In the genomic region with DNA sequence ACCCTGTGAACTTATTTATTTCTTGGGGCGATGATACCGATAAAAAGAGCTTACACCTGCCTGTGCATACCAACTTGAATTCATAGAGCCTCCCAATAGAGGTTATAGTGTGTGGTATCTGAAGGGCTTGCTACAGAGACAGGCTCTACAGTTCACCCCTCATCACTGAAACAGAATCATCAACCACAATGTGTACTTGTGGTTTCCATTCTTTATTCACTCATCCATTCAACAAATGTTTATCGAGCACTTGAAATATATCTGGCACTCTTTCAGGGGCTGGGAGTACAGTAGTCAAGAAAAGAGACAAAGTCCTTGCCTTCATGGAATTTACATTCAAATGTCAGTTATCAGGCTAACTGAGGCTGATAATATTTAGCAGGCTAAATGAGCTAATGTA, we compare ENCODE assay signal across 1 cellular context.
TF ChIP-seq lines count a peak whose summit lies in the region.

No MANE protein-coding gene starts in this region.

TF ChIP-seq in HEK293, 187 proteins besides CTCF, POLR2A, EP300 and RAD21 (continued from another document):
- TF ChIP-seq, protein P1, sequence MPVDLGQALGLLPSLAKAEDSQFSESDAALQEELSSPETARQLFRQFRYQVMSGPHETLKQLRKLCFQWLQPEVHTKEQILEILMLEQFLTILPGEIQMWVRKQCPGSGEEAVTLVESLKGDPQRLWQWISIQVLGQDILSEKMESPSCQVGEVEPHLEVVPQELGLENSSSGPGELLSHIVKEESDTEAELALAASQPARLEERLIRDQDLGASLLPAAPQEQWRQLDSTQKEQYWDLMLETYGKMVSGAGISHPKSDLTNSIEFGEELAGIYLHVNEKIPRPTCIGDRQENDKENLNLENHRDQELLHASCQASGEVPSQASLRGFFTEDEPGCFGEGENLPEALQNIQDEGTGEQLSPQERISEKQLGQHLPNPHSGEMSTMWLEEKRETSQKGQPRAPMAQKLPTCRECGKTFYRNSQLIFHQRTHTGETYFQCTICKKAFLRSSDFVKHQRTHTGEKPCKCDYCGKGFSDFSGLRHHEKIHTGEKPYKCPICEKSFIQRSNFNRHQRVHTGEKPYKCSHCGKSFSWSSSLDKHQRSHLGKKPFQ (tag by site-specific recombination; IDR thresholded peaks at IDR 0.05), result peak; percentile 55; the same call in 1 of the 2 replicates
- TF ChIP-seq MYNN (tag by site-specific recombination; IDR thresholded peaks at IDR 0.05; ENCODE audit: borderline replicate concordance), result no peak
- peak; percentile 44; the same call in 1 of the 2 replicates for TF ChIP-seq ZXDB (tag by site-specific recombination; IDR thresholded peaks at IDR 0.05)
- no peak for TF ChIP-seq ZNF837 (tag by site-specific recombination; IDR thresholded peaks at IDR 0.05)
